In the genomic region with DNA sequence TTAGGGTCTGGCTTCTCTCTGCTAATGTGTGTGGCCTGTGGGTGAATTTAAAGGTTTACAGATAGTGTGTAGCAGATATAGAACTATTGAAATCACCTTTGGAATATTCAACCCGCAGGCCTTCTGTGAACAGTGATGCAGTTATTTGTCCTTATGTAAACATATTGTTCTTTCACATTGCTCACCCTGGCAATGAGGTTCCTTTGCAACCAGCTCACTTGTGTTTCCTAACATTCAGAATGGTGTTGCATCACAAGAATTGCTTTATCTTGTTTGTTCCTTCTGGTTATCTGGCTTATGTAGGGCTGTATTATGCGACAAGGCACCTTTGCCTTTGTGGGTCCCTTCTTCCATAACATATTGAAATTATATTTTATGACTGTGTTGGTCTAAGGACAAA, we compare ENCODE assay signal across 30 cellular contexts.
DNase-seq lines count a peak whose midpoint lies in the region; ATAC-seq, FAIRE-seq and TF ChIP-seq lines count a peak whose summit lies in the region.
"Had no signal": no experiment of that assay in that cellular context is flagged by ENCODE, and none has a peak within 500 bp of the region (broad histone marks: within the 10 kb centered on the region; RNA-seq: fewer than 3 reads in every experiment).

No MANE protein-coding gene starts in this region.

- no peak for TF ChIP-seq CTCF in PC-3 (conservative IDR thresholded peaks at IDR 0.05; ENCODE audit: low read depth, low read length)
- TF ChIP-seq CTCF in fibroblast of pulmonary artery (IDR thresholded peaks at IDR 0.05; ENCODE audit: low read length, missing control alignments) = no peak
- TF ChIP-seq CTCF in pancreas (IDR thresholded peaks at IDR 0.05) = no peak
- no peak for TF ChIP-seq CTCF in OCI-LY7 (conservative IDR thresholded peaks at IDR 0.05; ENCODE audit: low read length)

- H2AFZ ChIP-seq in GM23248 (no peak overlapping the region), PC-3 (ENCODE audit: low read length) (no peak overlapping the region), OCI-LY7 (ENCODE audit: low read length) (no peak overlapping the region)
- H2AFZ ChIP-seq: neural progenitor cell had no signal

- CTCF ChIA-PET in PC-3 (lab: Charles Lee) = no interaction called here
- CTCF ChIA-PET in OCI-LY7 (lab: Charles Lee; ENCODE audit: unreplicated experiment) = no interaction called here

- H3K36me3 ChIP-seq in GM23248 (ENCODE audit: low read depth) = no peaks in the 10 kb centered on the region
- H3K36me3 ChIP-seq in PC-3 (ENCODE audit: low read depth, low read length) = no peaks in the 10 kb centered on the region
- no peaks in the 10 kb centered on the region for H3K36me3 ChIP-seq in pancreas
- no peaks in the 10 kb centered on the region for H3K36me3 ChIP-seq in OCI-LY7 (ENCODE audit: insufficient read depth, low read length)
- H3K36me3 ChIP-seq: HAP-1, lower lobe of right lung, neural progenitor cell, Peyer's patch, prostate gland, SJCRH30 had no signal

- H4K20me1 ChIP-seq in GM23248 (ENCODE audit: insufficient read depth) = no peaks in the 10 kb centered on the region
- no peaks in the 10 kb centered on the region for H4K20me1 ChIP-seq in PC-3 (ENCODE audit: low read length)
- H4K20me1 ChIP-seq in OCI-LY7 (ENCODE audit: insufficient read depth, low read length) = no peaks in the 10 kb centered on the region

- no peaks in the 10 kb centered on the region for H3K27me3 ChIP-seq in GM23248 (replicated peaks; ENCODE audit: insufficient read depth)
- no peaks in the 10 kb centered on the region for H3K27me3 ChIP-seq in PC-3 (ENCODE audit: low read length)
- no peaks in the 10 kb centered on the region for H3K27me3 ChIP-seq in pancreas
- H3K27me3 ChIP-seq: foreskin keratinocyte, neural progenitor cell, Peyer's patch, SJCRH30 had no signal

- FAIRE-seq in pancreas (lab: Jason Lieb, UNC) = no peak

- WGBS in GM23248 (ENCODE audit: low coverage in 1 of 2, low lambda C conversion rate in 2 of 2, missing lambda C conversion rate in 2 of 2), 2 experiments = 21 to 28% methylated on average over 2 of the region's 2 CpGs
- WGBS in pancreas, 2 donors = 46 to 50% methylated on average over 2 of the region's 2 CpGs

- H3K9me3 ChIP-seq in GM23248 (ENCODE audit: low read depth) (no peaks in the 10 kb centered on the region), PC-3 (ENCODE audit: low read length) (no peaks in the 10 kb centered on the region), pancreas (no peaks in the 10 kb centered on the region), OCI-LY7 (ENCODE audit: low read length) (no peaks in the 10 kb centered on the region)
- H3K9me3 ChIP-seq: HAP-1, lower lobe of right lung, Peyer's patch, prostate gland, SJCRH30 had no signal

- peak; percentile 11 for DNase-seq in GM23248
- DNase-seq in PC-3 = peak; percentile 11
- peak; percentile 17 for DNase-seq in fibroblast of pulmonary artery (ENCODE audit: low read depth)
- peak in 1 of 6 donors; percentile 22 for DNase-seq in pancreas
- no peak for DNase-seq in activated T-cell treated with anti-CD3 and anti-CD28 coated beads, Interleukin-2, amount 50 U/mL, for 48 hours
- no peak for DNase-seq in OCI-LY7 (ENCODE audit: low spot score)
- no peak for DNase-seq in GM19240 (ENCODE audit: insufficient read length, low spot score)
- no peak for DNase-seq in kidney tubule cell (ENCODE audit: low spot score)
- DNase-seq: activated CD4-positive, alpha-beta T cell treated with anti-CD3 and anti-CD28 coated beads, Interleukin-2, amount 50 U/mL, for 1 hour; activated effector memory CD4-positive, alpha-beta T cell treated with Interleukin-2 at 50 U/mL for 16 hours; activated naive CD8-positive, alpha-beta T cell treated with anti-CD3 and anti-CD28 coated beads, Interleukin-2, amount 10 ng/mL, durations not matched to agents 7 days and 5 days; AML-193; CD8-positive, alpha-beta memory T cell; cortex of kidney; DMS153; endodermal cell; GDM1; hippocampal formation; lower lobe of right lung; NCI-H1417 treated with DMSO at 0.1 percent for 48 hours; NCI-H510A; Peyer's patch; SJCRH30; stimulated activated CD4-positive, alpha-beta T cell treated with anti-CD3 and anti-CD28 coated beads, Interleukin-2, amount 100 ng/mL, for 24 hours had no signal

- H3K4me3 ChIP-seq in GM23248 (no peak overlapping the region), PC-3 (ENCODE audit: low read length) (no peak overlapping the region), fibroblast of pulmonary artery (replicated peaks; ENCODE audit: low read depth, low read length) (no peak overlapping the region), pancreas (no peak overlapping the region), OCI-LY7 (ENCODE audit: low read depth, low read length, poor library complexity, severe bottlenecking) (no peak overlapping the region)
- H3K4me3 ChIP-seq: HAP-1, lower lobe of right lung, neural progenitor cell, Peyer's patch, prostate gland, SJCRH30, skin epidermis had no signal

- H3K4me1 ChIP-seq in GM23248 (ENCODE audit: insufficient read depth) (no peaks in the 10 kb centered on the region), PC-3 (ENCODE audit: insufficient read depth, low read length) (no peaks in the 10 kb centered on the region), pancreas (peaks cover 0 to 4% (median 0%) of the 10 kb centered on the region in 3 donors), OCI-LY7 (ENCODE audit: insufficient read depth, low read length, poor library complexity, severe bottlenecking) (no peaks in the 10 kb centered on the region)
- H3K4me1 ChIP-seq: foreskin keratinocyte, HAP-1, lower lobe of right lung, Peyer's patch, prostate gland, SJCRH30 had no signal

- in situ Hi-C loops in GM23248 (cut with MboI) = no loop called here

- ATAC-seq in PC-3 (no peak), pancreas (peak; percentile 39 to 74 (median 70))
- ATAC-seq: foreskin keratinocyte; lower lobe of right lung; stimulated activated effector memory CD8-positive, alpha-beta T cell treated with anti-CD3 and anti-CD28 coated beads, Interleukin-12 subunit alpha, Interleukin-12 subunit beta, amount 100 ng/mL, for 72 hours had no signal

- H3K27ac ChIP-seq in GM23248 = no peak overlapping the region
- H3K27ac ChIP-seq in PC-3 (ENCODE audit: low read length) = no peak overlapping the region
- H3K27ac ChIP-seq in pancreas = no peak overlapping the region
- H3K27ac ChIP-seq in OCI-LY7 (ENCODE audit: low read depth, low read length, poor library complexity, severe bottlenecking) = no peak overlapping the region
- H3K27ac ChIP-seq: foreskin keratinocyte, lower lobe of right lung, neural progenitor cell, Peyer's patch, prostate gland, SJCRH30, skin epidermis had no signal

- H3K9me2 ChIP-seq in GM23248 (ENCODE audit: insufficient read depth) = no peaks in the 10 kb centered on the region
- no peaks in the 10 kb centered on the region for H3K9me2 ChIP-seq in PC-3 (replicated peaks; ENCODE audit: low read length)
- H3K9me2 ChIP-seq in OCI-LY7 (ENCODE audit: insufficient read depth, low read length) = no peaks in the 10 kb centered on the region

- no peak overlapping the region for H3K4me2 ChIP-seq in GM23248 (ENCODE audit: unreplicated experiment)
- H3K4me2 ChIP-seq in PC-3 (ENCODE audit: low read length) = no peak overlapping the region
- no peak overlapping the region for H3K4me2 ChIP-seq in OCI-LY7 (ENCODE audit: low read length)
- H3K4me2 ChIP-seq: neural progenitor cell had no signal

- H3K79me2 ChIP-seq in GM23248 (ENCODE audit: insufficient read depth) (no peaks in the 10 kb centered on the region), PC-3 (ENCODE audit: low read length) (no peaks in the 10 kb centered on the region), OCI-LY7 (ENCODE audit: insufficient read depth, low read depth, low read length) (no peaks in the 10 kb centered on the region)

- H3F3A ChIP-seq in GM23248 (ENCODE audit: insufficient read depth) (no peaks in the 10 kb centered on the region), PC-3 (ENCODE audit: low read length, unreplicated experiment) (no peaks in the 10 kb centered on the region)

- POLR2A ChIA-PET in PC-3 (lab: Charles Lee; ENCODE audit: unreplicated experiment) = no interaction called here
- POLR2A ChIA-PET in OCI-LY7 (lab: Charles Lee) = interaction anchor here (0.5 kb wide), 1 partner anchor 902 kb away, joined by 4 read pairs; no protein-coding TSS in a partner anchor

- BruUV-seq in PC-3 (replicated peaks; lab: Mats Ljungman, UMichigan) = no TSS peak
- no TSS peak for BruUV-seq in OCI-LY7 (replicated peaks; lab: Mats Ljungman, UMichigan)

- H3K9ac ChIP-seq in GM23248 (no peak overlapping the region), PC-3 (ENCODE audit: low read length) (no peak overlapping the region)
- H3K9ac ChIP-seq: neural progenitor cell had no signal

- intact Hi-C loops in PC-3 (cut with micrococcal nuclease) (no loop called here), pancreas (cut with DNase I) (no loop called here), OCI-LY7 (cut with micrococcal nuclease; ENCODE audit: unreplicated experiment) (no loop called here)

Comparison
In these comparisons a context has a peak if more than half of its experiments do, and no peak if none do; other contexts are left out.
1. DNase-seq: peak in GM23248 (single experiment), PC-3 (single experiment) and fibroblast of pulmonary artery (single experiment); none in activated T-cell treated with anti-CD3 and anti-CD28 coated beads, Interleukin-2, amount 50 U/mL, for 48 hours (0 of 2), OCI-LY7 (single experiment), GM19240 (single experiment) and kidney tubule cell (single experiment).